Comparison of ENCODE assay signal across 1 cellular context in genomic region chr3:13637953-13638352, GRCh38.
TF ChIP-seq lines count a peak whose summit lies in the region.

No MANE protein-coding gene starts in this region.

TF ChIP-seq in IMR-90, 13 proteins besides CTCF, POLR2A, EP300 and RAD21 (continued from another document):
- TF ChIP-seq ELK1 (IDR thresholded peaks at IDR 0.05; ENCODE audit: borderline replicate concordance, low read depth, low read length): no peak
- no peak for TF ChIP-seq USF2 (IDR thresholded peaks at IDR 0.05; ENCODE audit: low read depth, low read length)
- no peak for TF ChIP-seq BHLHE40 (IDR thresholded peaks at IDR 0.05; ENCODE audit: low read depth, low read length)
- no peak for TF ChIP-seq SMC3 (IDR thresholded peaks at IDR 0.05; ENCODE audit: low read depth, low read length)
